14 cellular contexts compared by ENCODE assay signal in genomic region chr15:50238263-50238662, GRCh38. TPM values are rescaled to one million over a fixed set of nuclear protein-coding genes. Genes with fewer than 3 reads are reported as not detected.
A peak's percentile ranks its signal among the peaks of the same experiment; 100 is the strongest.
DNase-seq lines count a peak whose midpoint lies in the region; ATAC-seq and TF ChIP-seq lines count a peak whose summit lies in the region.
"Had no signal": no experiment of that assay in that cellular context is flagged by ENCODE, and none has a peak within 500 bp of the region (broad histone marks: within the 10 kb centered on the region; RNA-seq: fewer than 3 reads in every experiment).

No MANE protein-coding gene starts in this region.

- whole genome bisulfite sequencing in esophagus muscularis mucosa: 100% methylated on average over 2 of the region's 2 CpGs
- WGBS in liver: 42% methylated on average over 2 of the region's 2 CpGs

- H3K27me3 ChIP-seq in esophagus muscularis mucosa (no peaks in the 10 kb centered on the region), liver (ENCODE audit: control insufficient read depth in 4 of 4, insufficient read depth in 4 of 4, low read length in 3 of 4) (no peaks in the 10 kb centered on the region)
- H3K27me3 ChIP-seq: BE2C had no signal

- H3K4me3 Mint-ChIP-seq in stimulated activated naive CD8-positive, alpha-beta T cell treated with anti-CD3 and anti-CD28 coated beads, Interleukin-15, Interleukin-2, amounts not matched to agents 100 ng/mL and 50 ng/mL, for 24 hours: no peak overlapping the region
- H3K4me3 Mint-ChIP-seq: CD4-positive, CD25-positive, alpha-beta regulatory T cell; H9 had no signal

- H3K27me3 Mint-ChIP-seq in stimulated activated naive CD8-positive, alpha-beta T cell treated with anti-CD3 and anti-CD28 coated beads, Interleukin-15, Interleukin-2, amounts not matched to agents 100 ng/mL and 50 ng/mL, for 24 hours: no peaks in the 10 kb centered on the region
- H3K27me3 Mint-ChIP-seq: CD4-positive, CD25-positive, alpha-beta regulatory T cell had no signal

- peaks cover 16% of the 10 kb centered on the region for H3K4me1 Mint-ChIP-seq in stimulated activated naive CD8-positive, alpha-beta T cell treated with anti-CD3 and anti-CD28 coated beads, Interleukin-15, Interleukin-2, amounts not matched to agents 100 ng/mL and 50 ng/mL, for 24 hours (ENCODE audit: low read depth)

- H3K36me3 Mint-ChIP-seq in stimulated activated naive CD8-positive, alpha-beta T cell treated with anti-CD3 and anti-CD28 coated beads, Interleukin-15, Interleukin-2, amounts not matched to agents 100 ng/mL and 50 ng/mL, for 24 hours (ENCODE audit: low read depth): no peaks in the 10 kb centered on the region
- H3K36me3 Mint-ChIP-seq: CD4-positive, CD25-positive, alpha-beta regulatory T cell had no signal

- H3K9me3 Mint-ChIP-seq in stimulated activated naive CD8-positive, alpha-beta T cell treated with anti-CD3 and anti-CD28 coated beads, Interleukin-15, Interleukin-2, amounts not matched to agents 100 ng/mL and 50 ng/mL, for 24 hours: no peaks in the 10 kb centered on the region
- H3K9me3 Mint-ChIP-seq: CD4-positive, CD25-positive, alpha-beta regulatory T cell; H9 had no signal

- H3K27ac Mint-ChIP-seq in stimulated activated naive CD8-positive, alpha-beta T cell treated with anti-CD3 and anti-CD28 coated beads, Interleukin-15, Interleukin-2, amounts not matched to agents 100 ng/mL and 50 ng/mL, for 24 hours: peak overlapping the region; percentile 28
- H3K27ac Mint-ChIP-seq: CD4-positive, CD25-positive, alpha-beta regulatory T cell; H9 had no signal

- no peak for ATAC-seq in stimulated activated naive CD8-positive, alpha-beta T cell treated with anti-CD3 and anti-CD28 coated beads, Interleukin-15, Interleukin-2, amounts not matched to agents 100 U/mL and 50 U/mL, for 24 hours

- H3K36me3 ChIP-seq in esophagus muscularis mucosa (no peaks in the 10 kb centered on the region), liver (ENCODE audit: control insufficient read depth in 4 of 4, insufficient read depth in 3 of 4, low read depth in 1 of 4, low read length in 3 of 4) (peaks cover 0 to 7% (median 3%) of the 10 kb centered on the region in 4 donors)
- H3K36me3 ChIP-seq: BE2C had no signal

- H3K4me1 ChIP-seq in esophagus muscularis mucosa: no peaks in the 10 kb centered on the region
- peaks cover 15 to 59% (median 50%) of the 10 kb centered on the region in 4 donors for H3K4me1 ChIP-seq in liver (ENCODE audit: control insufficient read depth in 4 of 4, insufficient read depth in 4 of 4, low read length in 3 of 4)
- H3K4me1 ChIP-seq: BE2C, Caco-2 had no signal

- no peaks in the 10 kb centered on the region for H3K9me3 ChIP-seq in esophagus muscularis mucosa
- no peaks in the 10 kb centered on the region for H3K9me3 ChIP-seq in liver (ENCODE audit: control insufficient read depth in 4 of 4, low read length in 3 of 4)
- H3K9me3 ChIP-seq: BE2C, Caco-2 had no signal

- peak overlapping the region in 1 of 2 donors; percentile 64 for H3K9ac ChIP-seq in liver (ENCODE audit: low read depth in 1 of 2, low read length in 2 of 2)

- DNase-seq in stimulated activated naive CD8-positive, alpha-beta T cell treated with anti-CD3 and anti-CD28 coated beads, Interleukin-15, Interleukin-2, amounts not matched to agents 100 U/mL and 50 U/mL, for 24 hours: no peak
- DNase-seq in esophagus muscularis mucosa (ENCODE audit: extremely low spot score) (peak; percentile 39), NCI-H1417 (lab: John Stamatoyannopoulos, UW) (no peak), HCEC 1CT (no peak)
- DNase-seq: BE2C; C1 segment of cervical spinal cord; Caco-2; CD4-positive, CD25-positive, alpha-beta regulatory T cell; GOT3; H9 had no signal

- peak; percentile 60 to 64 for TF ChIP-seq RAD21 in liver (IDR thresholded peaks at IDR 0.05)

- H3K27ac ChIP-seq in esophagus muscularis mucosa (replicated peaks in 1 of 4): no peak overlapping the region
- H3K27ac ChIP-seq in liver (ENCODE audit: low read depth in 1 of 2, low read length in 2 of 2): peak overlapping the region; percentile 49 to 80

- intact Hi-C loops in esophagus muscularis mucosa (cut with DNase I): no loop called here

- H3K4me3 ChIP-seq in esophagus muscularis mucosa: no peak overlapping the region
- H3K4me3 ChIP-seq in liver (ENCODE audit: low read depth in 1 of 3, low read length in 3 of 3): no peak overlapping the region

- no peak for TF ChIP-seq EP300 in esophagus muscularis mucosa (IDR thresholded peaks at IDR 0.05)

- TF ChIP-seq CTCF in esophagus muscularis mucosa (IDR thresholded peaks at IDR 0.05): no peak
- TF ChIP-seq CTCF in liver (IDR thresholded peaks at IDR 0.05; ENCODE audit: low read depth, low read length, missing input control): no peak

- no peak for TF ChIP-seq POLR2A in esophagus muscularis mucosa (IDR thresholded peaks at IDR 0.05; ENCODE audit: low read depth)

TF ChIP-seq in liver, 16 proteins besides CTCF, POLR2A, EP300 and RAD21:
- TF ChIP-seq GABPA (IDR thresholded peaks at IDR 0.05 in 1 of 2, conservative IDR thresholded peaks at IDR 0.05 in 1 of 2) (no peak), RXRA (IDR thresholded peaks at IDR 0.05) (peak; percentile 99 to 100), HNF4A (conservative IDR thresholded peaks at IDR 0.05) (peak; percentile 89 to 91), FOXA1 (IDR thresholded peaks at IDR 0.05) (no peak), HNF4G (IDR thresholded peaks at IDR 0.05) (peak; percentile 67), JUND (IDR thresholded peaks at IDR 0.05) (peak; percentile 74 to 83), ATF3 (IDR thresholded peaks at IDR 0.05) (no peak), SP1 (IDR thresholded peaks at IDR 0.05) (peak; percentile 97), TAF1 (conservative IDR thresholded peaks at IDR 0.05) (no peak), NR2F2 (IDR thresholded peaks at IDR 0.05) (peak; percentile 49), YY1 (IDR thresholded peaks at IDR 0.05) (peak; percentile 61), REST (IDR thresholded peaks at IDR 0.05) (peak; percentile 80), FOXA2 (IDR thresholded peaks at IDR 0.05) (peak; percentile 78), ZBTB33 (IDR thresholded peaks at IDR 0.05) (peak; percentile 86), MAX (IDR thresholded peaks at IDR 0.05) (peak; percentile 80), EGR1 (IDR thresholded peaks at IDR 0.05; ENCODE audit: low read depth in 2 of 2) (peak in 1 of 2 donors; percentile 68)
TF ChIP-seq in liver: peak in this region for 12.

RNA-seq across cellular contexts. Expression of gene HDC, which starts 27.3 kb away (rescaled TPM):
- total RNA-seq in esophagus muscularis mucosa (1 to 10 TPM in 3 of 4 donors, under 1 TPM in 1; 0.39 to 7.0 (median 3.5) TPM), liver (1 to 10 TPM in 1 of 2 donors, under 1 TPM in 1; 0.42 to 3.0 TPM)
- polyA plus RNA-seq in liver: 1 to 10 TPM in 1 of 2 donors, under 1 TPM in 1; 0.07 to 1.1 TPM
- total RNA-seq: Caco-2, H9, HT-29 had no signal
- polyA plus RNA-seq: CD4-positive, CD25-positive, alpha-beta regulatory T cell had no signal

RNA-seq across cellular contexts. Expression of gene SLC27A2, which starts 56.3 kb away (rescaled TPM):
- total RNA-seq in esophagus muscularis mucosa (1 to 10 TPM in 1 of 4 donors, under 1 TPM in 1, not detected in 2; 0.42 to 1.8 TPM), liver (100 to 1,000 TPM in 1 of 2 donors, 10 to 100 TPM in 1; 80.2 to 504 TPM)
- polyA plus RNA-seq in liver: 100 to 1,000 TPM; 102 to 331 TPM
- total RNA-seq: A172 had no signal

Comparison
In these comparisons a context has a peak if more than half of its experiments do, and no peak if none do; other contexts are left out.
1. H3K27ac ChIP-seq: peak in liver (2 of 2); none in esophagus muscularis mucosa (0 of 4).
2. RNA of gene SLC27A2, which starts 56.3 kb away (total RNA-seq): 80.2 to 504 TPM in liver; 0.42 to 1.8 TPM in esophagus muscularis mucosa; every median in the first group is over 10 times any median in the second.